ENCODE assay signal across 8 cellular contexts in genomic region chr5:69414885-69415583, GRCh38. TPM values are rescaled to one million over a fixed set of nuclear protein-coding genes. Genes with fewer than 3 reads are reported as not detected.
DNase-seq lines count a peak whose midpoint lies in the region; ATAC-seq, FAIRE-seq and TF ChIP-seq lines count a peak whose summit lies in the region.

TSS of gene MARVELD2 (plus strand) at chr5:69415116. CDS start at chr5:69419386, 4,270 bp downstream.

- no peaks in the 10 kb centered on the region for H3K27me3 ChIP-seq in dorsolateral prefrontal cortex
- H3K27me3 ChIP-seq in HepG2 (ENCODE audit: control insufficient read depth in 1 of 2, insufficient read depth in 2 of 2, low read length in 2 of 2): no peaks in the 10 kb centered on the region

- WGBS in HepG2 (ENCODE audit: low lambda C conversion rate): under 1% methylated on average over 45 of the region's 78 CpGs

- peak; percentile 25 for TF ChIP-seq CTCF in AG09319 (IDR thresholded peaks at IDR 0.05; ENCODE audit: low read depth, low read length)
- TF ChIP-seq CTCF in LNCaP clone FGC (IDR thresholded peaks at IDR 0.05; ENCODE audit: control insufficient read depth, extremely low read depth, insufficient read depth): peak; percentile 84
- TF ChIP-seq CTCF in dorsolateral prefrontal cortex (IDR thresholded peaks at IDR 0.05 in 54 of 56, conservative IDR thresholded peaks at IDR 0.05 in 2 of 56; ENCODE audit: low read depth in 1 of 56, partially characterized antibody in 56 of 56): peak in 35 of 56 donors; percentile 10 to 52 (median 28)
- TF ChIP-seq CTCF in HepG2 (CRISPR knock-in tag; IDR thresholded peaks at IDR 0.05): peak; percentile 90

- DNase-seq in AG09319 (ENCODE audit: extremely low read depth, low read depth): no peak
- peak; percentile 79 for DNase-seq in LNCaP clone FGC (ENCODE audit: low read depth)
- DNase-seq in activated CD4-positive, alpha-beta T cell treated with anti-CD3 and anti-CD28 coated beads for 4 hours: peak; percentile 33 to 50
- peak in 7 of 10 donors; percentile 13 to 59 (median 34) for DNase-seq in dorsolateral prefrontal cortex
- DNase-seq in HepG2 (ENCODE audit: low spot score): peak; percentile 81
- peak; percentile 36 to 49 for DNase-seq in stimulated activated CD4-positive, alpha-beta T cell treated with anti-CD3 and anti-CD28 coated beads, Interleukin-4, amount 100 ng/mL, for 4 hours
- no peak for DNase-seq in Kasumi-1 (lab: John Stamatoyannopoulos, UW)

- TF ChIP-seq EP300 in HepG2 (IDR thresholded peaks at IDR 0.05; ENCODE audit: low read depth in 2 of 2, low read length in 2 of 2): 0 out of 4 replicates have a peak, but pooled peaks of 1 of the 2 experiments have one; percentile 9
- no peak; the same call in 1 of the 2 replicates for TF ChIP-seq EP300 in HepG2 (CRISPR knock-in tag; IDR thresholded peaks at IDR 0.05; ENCODE audit: borderline replicate concordance)

- CTCF ChIA-PET in HepG2 (lab: Yijun Ruan, JAX; ENCODE audit: low intra/inter-chr PET ratio, low total read pairs): no interaction called here

- peak within 1 kb of the TSS; percentile 82 for H3K4me3 ChIP-seq in LNCaP clone FGC (ENCODE audit: low read depth, low read length)
- peak within 1 kb of the TSS; percentile 36 to 74 (median 60) for H3K4me3 ChIP-seq in dorsolateral prefrontal cortex
- peak within 1 kb of the TSS; percentile 79 to 97 (median 92) for H3K4me3 ChIP-seq in HepG2 (replicated peaks in 1 of 3; ENCODE audit: insufficient read depth in 1 of 3, low read depth in 2 of 3, low read length in 3 of 3)

- FAIRE-seq in HepG2 (lab: Jason Lieb, UNC): peak; percentile 70

- in situ Hi-C loops in HepG2 (cut with HindIII; ENCODE audit: extremely low pct_ligation_motif_present, low pct_unique_long_range_greater_than_20kb): loop anchor here (5.0 kb wide), 1 partner anchor 77 kb away; the partner anchor contains the start of gene OCLN

- peak within 1 kb of the TSS; percentile 81 for H3K4me2 ChIP-seq in HepG2 (ENCODE audit: low read depth, low read length)

- intact Hi-C loops in dorsolateral prefrontal cortex (cut with DNase I) (no loop called here), HepG2 (cut with micrococcal nuclease; ENCODE audit: unreplicated experiment) (loop anchor here (1.0 to 2.0 kb wide), 2 partner anchors 38 to 77 kb away; partner anchors contain the start of gene OCLN)

- peaks cover 6 to 18% of the 10 kb centered on the region in 2 experiments; a peak in 4 of 5 replicates for H3K36me3 ChIP-seq in HepG2 (replicated peaks in 1 of 2; ENCODE audit: control insufficient read depth in 1 of 2, insufficient read depth in 2 of 2, low read length in 2 of 2)

- peak; percentile 96 for TF ChIP-seq RAD21 in HepG2 (CRISPR knock-in tag; IDR thresholded peaks at IDR 0.05)

- peaks cover 22% of the 10 kb centered on the region for H3K4me1 ChIP-seq in HepG2 (ENCODE audit: insufficient read depth, low read length)

- H3K27ac ChIP-seq in dorsolateral prefrontal cortex: peak within 1 kb of the TSS in 8 of 59 donors; percentile 0 to 79 (median 45)
- H3K27ac ChIP-seq in HepG2 (ENCODE audit: extremely low read length, insufficient read depth, low read length): peak within 1 kb of the TSS; percentile 67

- no peaks in the 10 kb centered on the region for H4K20me1 ChIP-seq in HepG2 (ENCODE audit: insufficient read depth, low read length)

- H3K9ac ChIP-seq in HepG2 (ENCODE audit: insufficient read depth, low read depth, low read length): peak within 1 kb of the TSS; percentile 80

- peak; percentile 45 to 70; a peak in 3 of 4 replicates for TF ChIP-seq POLR2A in HepG2 (IDR thresholded peaks at IDR 0.05; ENCODE audit: insufficient read depth in 1 of 2, low read depth in 2 of 2, low read length in 2 of 2)

- H3K79me2 ChIP-seq in HepG2 (ENCODE audit: insufficient read depth, low read length): peaks cover 9% of the 10 kb centered on the region

- H2AFZ ChIP-seq in HepG2 (ENCODE audit: low read length): peak within 1 kb of the TSS; percentile 48

- H3K9me3 ChIP-seq in HepG2 (ENCODE audit: low read length): no peaks in the 10 kb centered on the region

- POLR2A ChIA-PET in HepG2 (lab: Yijun Ruan, JAX): interaction anchor here (0.6 to 1.5 kb wide), 8 partner anchors 9 to 321 kb away, joined by 3 to 5 read pairs (median 3); partner anchors contain the start of gene SLC30A5

- no TSS peak for BruUV-seq in HepG2 (replicated peaks; lab: Mats Ljungman, UMichigan)

- peak; percentile 91 for ATAC-seq in GM19043 (IDR thresholded peaks at IDR 0.05; ENCODE audit: low read depth, unreplicated experiment)
- ATAC-seq in HepG2: peak; percentile 98

TF ChIP-seq in HepG2, 621 proteins besides CTCF, POLR2A, EP300 and RAD21 (continues in another document):
- TF ChIP-seq HNRNPUL1 (IDR thresholded peaks at IDR 0.05; ENCODE audit: low read depth, low read length): no peak
- peak; percentile 74; the same call in 1 of the 2 replicates for TF ChIP-seq ZNF546 (CRISPR knock-in tag; conservative IDR thresholded peaks at IDR 0.05)
- TF ChIP-seq, protein P1, sequence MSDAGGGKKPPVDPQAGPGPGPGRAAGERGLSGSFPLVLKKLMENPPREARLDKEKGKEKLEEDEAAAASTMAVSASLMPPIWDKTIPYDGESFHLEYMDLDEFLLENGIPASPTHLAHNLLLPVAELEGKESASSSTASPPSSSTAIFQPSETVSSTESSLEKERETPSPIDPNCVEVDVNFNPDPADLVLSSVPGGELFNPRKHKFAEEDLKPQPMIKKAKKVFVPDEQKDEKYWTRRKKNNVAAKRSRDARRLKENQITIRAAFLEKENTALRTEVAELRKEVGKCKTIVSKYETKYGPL (CRISPR knock-in tag; IDR thresholded peaks at IDR 0.05): no peak
- peak; percentile 43 for TF ChIP-seq PRPF4 (IDR thresholded peaks at IDR 0.05; ENCODE audit: low read depth, low read length, poor library complexity, severe bottlenecking)
- TF ChIP-seq NFE2 (CRISPR knock-in tag; IDR thresholded peaks at IDR 0.05): no peak
- no peak for TF ChIP-seq SOX13 (IDR thresholded peaks at IDR 0.05)
- TF ChIP-seq SOX13 (CRISPR knock-in tag; conservative IDR thresholded peaks at IDR 0.05 in 1 of 2, IDR thresholded peaks at IDR 0.05 in 1 of 2): peak in 1 of 2 experiments; percentile 51; a peak in 2 of 4 replicates
- peak; percentile 67 for TF ChIP-seq HOXA3 (CRISPR knock-in tag; IDR thresholded peaks at IDR 0.05)
- TF ChIP-seq PBX2 (CRISPR knock-in tag; IDR thresholded peaks at IDR 0.05): no peak
- TF ChIP-seq ZFYVE20 (CRISPR knock-in tag; IDR thresholded peaks at IDR 0.05; ENCODE audit: borderline replicate concordance, low read depth): no peak
- TF ChIP-seq, protein P2, sequence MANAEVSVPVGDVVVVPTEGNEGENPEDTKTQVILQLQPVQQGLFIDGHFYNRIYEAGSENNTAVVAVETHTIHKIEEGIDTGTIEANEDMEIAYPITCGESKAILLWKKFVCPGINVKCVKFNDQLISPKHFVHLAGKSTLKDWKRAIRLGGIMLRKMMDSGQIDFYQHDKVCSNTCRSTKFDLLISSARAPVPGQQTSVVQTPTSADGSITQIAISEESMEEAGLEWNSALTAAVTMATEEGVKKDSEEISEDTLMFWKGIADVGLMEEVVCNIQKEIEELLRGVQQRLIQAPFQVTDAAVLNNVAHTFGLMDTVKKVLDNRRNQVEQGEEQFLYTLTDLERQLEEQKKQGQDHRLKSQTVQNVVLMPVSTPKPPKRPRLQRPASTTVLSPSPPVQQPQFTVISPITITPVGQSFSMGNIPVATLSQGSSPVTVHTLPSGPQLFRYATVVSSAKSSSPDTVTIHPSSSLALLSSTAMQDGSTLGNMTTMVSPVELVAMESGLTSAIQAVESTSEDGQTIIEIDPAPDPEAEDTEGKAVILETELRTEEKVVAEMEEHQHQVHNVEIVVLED (CRISPR knock-in tag; IDR thresholded peaks at IDR 0.05; ENCODE audit: borderline replicate concordance): peak; percentile 61; the same call in 1 of the 2 replicates
- TF ChIP-seq ZNF766 (CRISPR knock-in tag; IDR thresholded peaks at IDR 0.05; ENCODE audit: borderline replicate concordance): no peak; the same call in 1 of the 2 replicates
- peak; percentile 89 for TF ChIP-seq RBFOX2 (IDR thresholded peaks at IDR 0.05; ENCODE audit: low read depth, low read length)
- TF ChIP-seq DNMT3B (CRISPR knock-in tag; conservative IDR thresholded peaks at IDR 0.05): no peak

RNA-seq across cellular contexts. Expression of gene MARVELD2, which starts in this region (rescaled TPM):
- total RNA-seq in dorsolateral prefrontal cortex: 1 to 10 TPM in 117 of 120 experiments, under 1 TPM in 3; 0.78 to 5.4 (median 2.0) TPM
- total RNA-seq in HepG2 (2016; rRNA removed; fragmentation: Illumina TruSeq; extraction: Trizol): 13.0 and 15.4 TPM in 2 replicates
- 7.1 and 7.3 TPM in 2 replicates for total RNA-seq in HepG2 (2016; cell fraction: cytosol; rRNA removed; fragmentation: Illumina TruSeq; extraction: Trizol; ENCODE audit: low read depth)
- total RNA-seq in HepG2 (2016; cell fraction: insoluble cytoplasmic fraction; rRNA removed; fragmentation: Illumina TruSeq; extraction: Trizol): 12.0 and 14.4 TPM in 2 replicates
- 8.1 and 9.4 TPM in 2 replicates for total RNA-seq in HepG2 (2016; cell fraction: membrane; rRNA removed; fragmentation: Illumina TruSeq; extraction: Trizol)
- 14.4 and 14.8 TPM in 2 replicates for total RNA-seq in HepG2 (2016; cell fraction: nucleus; rRNA removed; fragmentation: Illumina TruSeq; extraction: Trizol)
- 10.7 and 11.1 TPM in 2 replicates for polyA plus RNA-seq in HepG2 (2011; rRNA removed)
- 8.3 and 11.7 TPM in 2 replicates for polyA plus RNA-seq in HepG2 (2011; cell fraction: cytosol; rRNA removed)
- 3.0 and 4.0 TPM in 2 replicates for polyA plus RNA-seq in HepG2 (2011; cell fraction: nucleus; rRNA removed)
- polyA plus RNA-seq in HepG2 (2012): 6.6 and 7.6 TPM in 2 replicates
- polyA plus RNA-seq in HepG2 (2016; cell fraction: cytosol; fragmentation: Illumina TruSeq; extraction: Trizol; ENCODE audit: low read depth): 1.1 TPM in 2 replicates
- 7.6 and 8.3 TPM in 2 replicates for polyA plus RNA-seq in HepG2 (2016; cell fraction: insoluble cytoplasmic fraction; fragmentation: Illumina TruSeq; extraction: Trizol; ENCODE audit: low read depth)
- 2.7 and 3.0 TPM in 2 replicates for polyA plus RNA-seq in HepG2 (2016; cell fraction: membrane; fragmentation: Illumina TruSeq; extraction: Trizol; ENCODE audit: low read depth)
- polyA plus RNA-seq in HepG2 (2016; cell fraction: nucleus; fragmentation: Illumina TruSeq; extraction: Trizol; ENCODE audit: insufficient read depth, low read depth): 11.7 and 12.6 TPM in 2 replicates
- 20.4 and 23.3 TPM in 2 replicates for polyA minus RNA-seq in HepG2 (2011; rRNA and poly(A)+ RNA removed; ENCODE audit: low replicate concordance)
- 15.7 and 20.1 TPM in 2 replicates for polyA minus RNA-seq in HepG2 (2011; cell fraction: cytosol; rRNA and poly(A)+ RNA removed)
- polyA minus RNA-seq in HepG2 (2011; cell fraction: nucleus; rRNA and poly(A)+ RNA removed): 12.5 and 18.4 TPM in 2 replicates

Comparison
In these comparisons a context has a peak if more than half of its experiments do, and no peak if none do; other contexts are left out.
1. DNase-seq: peak in LNCaP clone FGC (single experiment), activated CD4-positive, alpha-beta T cell treated with anti-CD3 and anti-CD28 coated beads for 4 hours (2 of 2), dorsolateral prefrontal cortex (7 of 10), HepG2 (single experiment) and stimulated activated CD4-positive, alpha-beta T cell treated with anti-CD3 and anti-CD28 coated beads, Interleukin-4, amount 100 ng/mL, for 4 hours (2 of 2); none in AG09319 (single experiment) and Kasumi-1 (0 of 2).
2. CTCF ChIP-seq: peak in every context shown above with its lines; median percentile 90 in HepG2; 84 in LNCaP clone FGC; 28 in dorsolateral prefrontal cortex; 25 in AG09319.
3. Peak in every context shown above with its lines, with median percentiles within 50 percentile points of each other: H3K4me3 ChIP-seq.